ENCODE assay signal across 8 cellular contexts in the genomic region with DNA sequence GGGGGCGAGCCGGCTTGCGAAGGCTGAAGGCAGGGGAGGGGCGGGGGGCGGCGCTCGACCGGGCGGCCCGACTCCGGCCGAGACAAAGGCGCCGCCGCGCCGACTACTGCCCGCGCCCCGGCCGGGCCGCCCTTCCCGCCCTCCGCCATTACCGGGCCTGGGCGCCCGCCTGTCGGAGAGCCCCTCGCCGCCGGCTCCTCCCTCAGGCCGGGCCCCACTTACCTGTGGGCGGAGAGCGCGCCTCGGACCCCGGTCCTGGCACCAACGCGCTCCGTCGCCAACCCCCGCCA. TPM values are rescaled to one million over a fixed set of nuclear protein-coding genes. Genes with fewer than 3 reads are reported as not detected.
DNase-seq lines count a peak whose midpoint lies in the region; ATAC-seq, FAIRE-seq and TF ChIP-seq lines count a peak whose summit lies in the region.

No MANE protein-coding gene starts in this region.

- H4K20me1 ChIP-seq in smooth muscle cell (ENCODE audit: low read depth), result peaks cover 45% of the 10 kb centered on the region

- ATAC-seq in GM18868 (IDR thresholded peaks at IDR 0.05; ENCODE audit: unreplicated experiment) (peak; percentile 63), HG03045 (IDR thresholded peaks at IDR 0.05; ENCODE audit: unreplicated experiment) (peak; percentile 54), left ventricle myocardium superior (peak; percentile 46)

- TF ChIP-seq CTCF in BE2C (IDR thresholded peaks at IDR 0.05; ENCODE audit: low read depth, low read length), result no peak
- no peak for TF ChIP-seq CTCF in smooth muscle cell (IDR thresholded peaks at IDR 0.05; ENCODE audit: borderline replicate concordance, insufficient read depth, poor library complexity, severe bottlenecking)
- no peak for TF ChIP-seq CTCF in D721Med (IDR thresholded peaks at IDR 0.05; ENCODE audit: insufficient read depth, missing control alignments)

- intact Hi-C loops in left ventricle myocardium superior (cut with micrococcal nuclease), result loop anchor here (10.0 kb wide), 1 partner anchor 230 kb away; a partner anchor contains a TSS

- no peak for FAIRE-seq in D721Med (lab: Jason Lieb, UNC)

- no CpG with 5 or more reads among the region's 42 CpGs for WGBS in smooth muscle cell (ENCODE audit: low lambda C conversion rate)

- peak overlapping the region; percentile 98 for H3K9ac ChIP-seq in smooth muscle cell (ENCODE audit: low read depth)

- no peaks in the 10 kb centered on the region for H3K4me1 ChIP-seq in BE2C
- peaks cover 13% of the 10 kb centered on the region for H3K4me1 ChIP-seq in smooth muscle cell (ENCODE audit: low read depth)

- H3F3A ChIP-seq in smooth muscle cell (ENCODE audit: low read depth), result no peaks in the 10 kb centered on the region

- H3K27ac ChIP-seq in smooth muscle cell (ENCODE audit: low read depth), result peak overlapping the region; percentile 99

- peaks cover 3% of the 10 kb centered on the region; the same call in 1 of the 2 replicates for H3K36me3 ChIP-seq in BE2C
- H3K36me3 ChIP-seq in smooth muscle cell (ENCODE audit: low read depth), result no peaks in the 10 kb centered on the region

- peak overlapping the region; percentile 82 for H3K4me2 ChIP-seq in smooth muscle cell

- H3K27me3 ChIP-seq in BE2C (no peaks in the 10 kb centered on the region), smooth muscle cell (ENCODE audit: low read depth) (no peaks in the 10 kb centered on the region)

- no peak overlapping the region for H2AFZ ChIP-seq in smooth muscle cell (ENCODE audit: low read depth)

- peaks cover 46% of the 10 kb centered on the region for H3K79me2 ChIP-seq in smooth muscle cell (ENCODE audit: low read depth)

- peak overlapping the region; percentile 62 for H3K4me3 ChIP-seq in BE2C (ENCODE audit: low read depth, low read length)
- H3K4me3 ChIP-seq in smooth muscle cell, result peak overlapping the region; percentile 85

- peak; percentile 73 for DNase-seq in BE2C
- DNase-seq in UCSD-AML1 (lab: John Stamatoyannopoulos, UW; ENCODE audit: unreplicated experiment), result peak; percentile 78
- DNase-seq in left ventricle myocardium superior, result peak; percentile 70
- DNase-seq in smooth muscle cell (lab: John Stamatoyannopoulos, UW; ENCODE audit: unreplicated experiment), result no peak
- no peak for DNase-seq in NCI-H2029 treated with DMSO at 0.1 percent for 48 hours (lab: John Stamatoyannopoulos, UW)
- no peak for DNase-seq in D721Med (ENCODE audit: insufficient read length, low spot score)

- no peaks in the 10 kb centered on the region for H3K9me3 ChIP-seq in BE2C
- H3K9me3 ChIP-seq in smooth muscle cell (replicated peaks; ENCODE audit: low read depth), result no peaks in the 10 kb centered on the region

RNA-seq across cellular contexts. Expression of a gene that starts 0.3 kb away (rescaled TPM):
- 43.0 TPM for polyA plus RNA-seq in BE2C (2012; ENCODE audit: insufficient read depth, insufficient read length, low read depth)
- total RNA-seq in left ventricle myocardium superior, result 14.1 TPM
- 30.7 and 34.0 TPM in 2 replicates for total RNA-seq in smooth muscle cell
- 21.3 and 24.5 TPM in 2 replicates for polyA plus RNA-seq in smooth muscle cell

Comparison
In these comparisons a context has a peak if more than half of its experiments do, and no peak if none do; other contexts are left out.
1. DNase-seq: peak in BE2C (single experiment), UCSD-AML1 (single experiment) and left ventricle myocardium superior (single experiment); none in smooth muscle cell (single experiment), NCI-H2029 treated with DMSO at 0.1 percent for 48 hours (single experiment) and D721Med (single experiment).
2. Peak in every context shown above with its lines, with median percentiles within 50 percentile points of each other: ATAC-seq.